ENCODE assay signal across 8 cellular contexts in the genomic region with DNA sequence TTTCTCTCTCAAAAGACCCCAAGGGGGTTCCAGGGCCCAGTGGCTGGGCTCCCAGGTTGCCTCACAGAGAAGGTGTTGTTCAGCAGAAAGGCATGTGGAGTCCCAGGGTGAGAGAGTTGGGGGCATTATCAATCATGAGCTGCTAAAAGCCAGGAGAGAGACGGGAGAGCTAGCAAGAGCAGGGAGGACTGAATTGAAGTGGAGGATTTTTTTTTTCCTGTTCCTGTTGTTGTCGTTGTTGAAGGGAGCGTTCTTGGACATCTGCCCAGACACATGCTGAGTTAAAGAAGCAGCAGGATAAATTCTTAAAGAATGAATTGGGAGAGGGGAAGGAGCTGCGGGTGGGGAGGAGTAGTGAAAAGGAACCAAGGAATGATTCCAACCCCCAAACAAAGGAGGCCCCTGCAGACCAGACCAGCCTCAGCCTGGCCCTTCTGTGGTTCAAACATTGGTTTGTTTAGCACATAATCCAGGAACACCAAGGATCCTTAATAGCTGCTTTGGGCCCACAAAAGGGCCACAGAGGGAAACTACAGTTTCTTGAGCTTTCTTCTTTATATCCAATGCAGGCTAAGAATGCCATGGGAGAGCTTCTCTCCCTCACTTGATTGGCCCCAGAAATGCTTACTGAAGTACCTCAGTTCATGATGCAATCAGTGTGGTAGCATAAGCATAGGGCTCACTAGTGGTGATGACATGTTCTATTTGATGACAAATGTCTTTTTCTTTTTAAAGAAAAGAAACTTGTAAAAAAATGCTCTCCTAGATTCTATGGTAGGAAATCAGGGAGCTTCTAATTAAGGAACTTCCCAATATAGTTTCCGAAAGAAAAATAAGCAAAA.
DNase-seq lines count a peak whose midpoint lies in the region; ATAC-seq lines count a peak whose summit lies in the region.

No MANE protein-coding gene starts in this region.

- H3K9me3 Mint-ChIP-seq in T-cell = no peaks in the 10 kb centered on the region

- H3K4me3 ChIP-seq in subcutaneous abdominal adipose tissue (ENCODE audit: low read depth in 1 of 5, low read length in 5 of 5) = peak overlapping the region in 3 of 5 donors; percentile 11 to 23 (median 22)

- peaks cover 0 to 31% (median 15%) of the 10 kb centered on the region in 5 donors for H3K4me1 ChIP-seq in subcutaneous abdominal adipose tissue (ENCODE audit: control insufficient read depth in 5 of 5, insufficient read depth in 5 of 5, low read length in 5 of 5)

- no peaks in the 10 kb centered on the region for H3K36me3 ChIP-seq in subcutaneous abdominal adipose tissue (ENCODE audit: control insufficient read depth in 5 of 5, insufficient read depth in 5 of 5, low read length in 5 of 5)

- no peaks in the 10 kb centered on the region for H3K9me3 ChIP-seq in subcutaneous abdominal adipose tissue (ENCODE audit: control insufficient read depth in 5 of 5, low read length in 5 of 5)

- POLR2A ChIA-PET in T-cell (lab: Charles Lee) = no interaction called here

- peak overlapping the region in 2 of 5 donors; percentile 9 to 30 for H3K9ac ChIP-seq in subcutaneous abdominal adipose tissue (ENCODE audit: low read length in 5 of 5)

- H3K27me3 Mint-ChIP-seq in T-cell = peaks cover 0 to 6% of the 10 kb centered on the region in 2 donors

- CTCF ChIA-PET in T-cell (lab: Charles Lee) = no interaction called here

- H3K36me3 Mint-ChIP-seq in T-cell = no peaks in the 10 kb centered on the region

- H3K27ac Mint-ChIP-seq in T-cell = no peak overlapping the region

- ATAC-seq in T-cell (replicated peaks in 1 of 4) (no peak), HG03442 (IDR thresholded peaks at IDR 0.05; ENCODE audit: unreplicated experiment) (no peak)

- DNase-seq in AG08395 (ENCODE audit: low spot score) (peak; percentile 71), NCI-H146 (lab: John Stamatoyannopoulos, UW) (peak; percentile 55), brain pericyte (ENCODE audit: low read depth, low spot score) (peak; percentile 90), kidney glomerular epithelial cell (lab: John Stamatoyannopoulos, UW) (peak; percentile 86), T-cell (no peak), T-helper 1 cell (no peak)

- H3K27ac ChIP-seq in subcutaneous abdominal adipose tissue (ENCODE audit: low read depth, low read length) = peak overlapping the region; percentile 28

- no peak overlapping the region for H3K4me3 Mint-ChIP-seq in T-cell

- H3K27me3 ChIP-seq in subcutaneous abdominal adipose tissue (ENCODE audit: control insufficient read depth in 5 of 5, insufficient read depth in 4 of 5, low read length in 5 of 5) = no peaks in the 10 kb centered on the region

- peaks cover 0 to 4% (median 2%) of the 10 kb centered on the region in 3 donors for H3K4me1 Mint-ChIP-seq in T-cell

Comparison
In these comparisons a context has a peak if more than half of its experiments do, and no peak if none do; other contexts are left out.
1. DNase-seq: peak in AG08395 (single experiment), NCI-H146 (single experiment), brain pericyte (single experiment) and kidney glomerular epithelial cell (single experiment); none in T-cell (0 of 34) and T-helper 1 cell (0 of 5).